ENCODE assay signal across 12 cellular contexts in the genomic region with DNA sequence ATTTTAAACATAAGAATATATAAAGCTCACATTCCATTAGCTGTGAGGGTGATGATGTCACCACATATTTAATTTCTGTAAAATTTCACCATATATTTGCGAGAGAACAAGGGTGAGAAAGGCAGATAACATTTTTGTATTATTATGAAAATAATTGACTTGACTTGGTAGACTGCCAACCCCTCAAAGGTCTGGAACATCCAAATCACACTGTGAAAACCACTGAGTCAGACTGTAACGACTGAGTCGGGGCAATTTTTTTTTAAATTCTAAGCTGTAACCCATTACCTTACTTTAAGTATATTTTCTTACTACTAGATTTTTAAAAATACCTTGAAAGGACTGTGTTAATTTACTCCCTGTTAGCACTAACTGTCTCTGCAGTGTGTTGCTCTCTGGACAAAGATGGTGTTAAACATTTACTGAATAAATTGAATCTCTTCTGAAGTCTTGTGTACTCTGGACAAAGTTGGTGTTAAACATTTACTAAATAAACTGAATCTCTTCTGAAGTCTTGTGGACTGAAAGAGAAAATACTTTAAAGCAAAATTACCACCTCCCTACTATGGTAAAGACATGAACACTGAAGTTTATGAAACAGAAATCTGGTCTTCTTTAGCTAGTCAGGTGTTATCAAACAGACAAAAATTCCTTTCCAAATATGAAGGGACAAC. TPM values are rescaled to one million over a fixed set of nuclear protein-coding genes. Genes with fewer than 3 reads are reported as not detected.
A peak's percentile ranks its signal among the peaks of the same experiment; 100 is the strongest.
DNase-seq lines count a peak whose midpoint lies in the region; ATAC-seq, FAIRE-seq and TF ChIP-seq lines count a peak whose summit lies in the region.
"Had no signal": no experiment of that assay in that cellular context is flagged by ENCODE, and none has a peak within 500 bp of the region (broad histone marks: within the 10 kb centered on the region; RNA-seq: fewer than 3 reads in every experiment).

No MANE protein-coding gene starts in this region.

- H3K4me1 Mint-ChIP-seq in nephron = peaks cover 25% of the 10 kb centered on the region
- peaks cover 17% of the 10 kb centered on the region for H3K4me1 Mint-ChIP-seq in T-helper 17 cell

- H3K4me3 ChIP-seq in astrocyte of the spinal cord (ENCODE audit: low read depth, low read length) = no peak overlapping the region
- H3K4me3 ChIP-seq: SJSA1 had no signal

- H3K4me3 Mint-ChIP-seq in nephron (peak overlapping the region; percentile 29 to 51 (median 47)), T-helper 17 cell (no peak overlapping the region)

- in situ Hi-C loops in astrocyte of the spinal cord (cut with HindIII; ENCODE audit: low sequenced_read_pairs) = no loop called here

- DNase-seq in GM19239 (ENCODE audit: insufficient read length, low spot score) (no peak), astrocyte of the spinal cord (ENCODE audit: low read depth, low spot score) (peak; percentile 62), ecto neural progenitor cell (ENCODE audit: low spot score) (no peak), T-helper 17 cell (no peak), iPS-NIHi7 (ENCODE audit: extremely low spot score) (no peak)
- DNase-seq in activated CD4-positive, CD25-positive, alpha-beta regulatory T cell (lab: John Stamatoyannopoulos, UW) = no peak
- DNase-seq: activated T-cell treated with anti-CD3 and anti-CD28 coated beads, Interleukin-2, amount 50 U/mL, for 1 hour; NCI-H1436 had no signal

- no peaks in the 10 kb centered on the region for H3K9me3 Mint-ChIP-seq in nephron

- ATAC-seq in HG02981 (IDR thresholded peaks at IDR 0.05; ENCODE audit: unreplicated experiment) (peak; percentile 59), T-helper 17 cell (no peak)

- FAIRE-seq in GM19239 (lab: Jason Lieb, UNC) = peak; percentile 87
- FAIRE-seq: endometrium had no signal

- H3K36me3 Mint-ChIP-seq in nephron (ENCODE audit: low read depth) (peaks cover 4% of the 10 kb centered on the region), T-helper 17 cell (ENCODE audit: low read depth) (no peaks in the 10 kb centered on the region)

- TF ChIP-seq CTCF in astrocyte of the spinal cord (IDR thresholded peaks at IDR 0.05; ENCODE audit: low read depth, low read length) = no peak
- no peak for TF ChIP-seq CTCF in nephron (IDR thresholded peaks at IDR 0.05; ENCODE audit: unreplicated experiment in 3 of 3)

- H3K27me3 Mint-ChIP-seq in nephron (ENCODE audit: low read depth) (no peaks in the 10 kb centered on the region), T-helper 17 cell (no peaks in the 10 kb centered on the region)

- H3K27ac Mint-ChIP-seq in nephron (peak overlapping the region; percentile 87 to 98 (median 88)), T-helper 17 cell (no peak overlapping the region)

- no peaks in the 10 kb centered on the region for H3K9me3 ChIP-seq in T-helper 17 cell (ENCODE audit: control insufficient read depth, low read length, poor library complexity, severe bottlenecking)
- H3K9me3 ChIP-seq: SJSA1 had no signal

RNA-seq across cellular contexts. Expression of a gene that starts 14.1 kb away (rescaled TPM):
- total RNA-seq in T-helper 17 cell = 10 to 100 TPM; 18.4 to 29.6 TPM
